ENCODE assay signal across 7 cellular contexts in genomic region chr2:11493282-11493681, GRCh38.
"Had no signal": no experiment of that assay in that cellular context is flagged by ENCODE, and none has a peak within 500 bp of the region (broad histone marks: within the 10 kb centered on the region; RNA-seq: fewer than 3 reads in every experiment).

No MANE protein-coding gene starts in this region.

- DNase-seq: H9, HCEC 1CT, HFFc6, KBM-7 had no signal

- H3K4me3 ChIP-seq: GM23338 had no signal

- H3K4me1 Mint-ChIP-seq: IgD-negative memory B cell had no signal

- H3K4me3 Mint-ChIP-seq: GM23338, H9, HFFc6, IgD-negative memory B cell had no signal

- H3K27ac ChIP-seq: HL-60 had no signal

- H3K27ac Mint-ChIP-seq: GM23338, H9, HFFc6, IgD-negative memory B cell had no signal

- H3K9me3 Mint-ChIP-seq: IgD-negative memory B cell had no signal
